Comparison of ENCODE assay signal across 8 cellular contexts in genomic region chr17:79959042-79959441, GRCh38.
"Had no signal": no experiment of that assay in that cellular context is flagged by ENCODE, and none has a peak within 500 bp of the region (broad histone marks: within the 10 kb centered on the region; RNA-seq: fewer than 3 reads in every experiment).

No MANE protein-coding gene starts in this region.

- H2AFZ ChIP-seq: GM23248 had no signal

- H3K36me3 ChIP-seq: HAP-1 had no signal

- H3K4me3 ChIP-seq: GM23248, HAP-1 had no signal

- ATAC-seq: HCT116 had no signal

- H3K9ac ChIP-seq: GM23248 had no signal

- DNase-seq: GM23248, GOT3, H7, HFFc6, KG1 had no signal

- H3K4me1 ChIP-seq: HAP-1 had no signal

- H3K27ac ChIP-seq: GM23248, HL-60 had no signal
